Comparison of ENCODE assay signal across 1 cellular context in genomic region chr3:100113728-100114412, GRCh38.
TF ChIP-seq lines count a peak whose summit lies in the region.

No MANE protein-coding gene starts in this region.

TF ChIP-seq in WTC11, 78 proteins besides CTCF, POLR2A, EP300 and RAD21 (continued from another document):
- no peak for TF ChIP-seq NR1H2 (CRISPR knock-in tag; IDR thresholded peaks at IDR 0.05)
- TF ChIP-seq SP1 (CRISPR knock-in tag; conservative IDR thresholded peaks at IDR 0.05) = no peak
- TF ChIP-seq GABPB1 (CRISPR knock-in tag; IDR thresholded peaks at IDR 0.05) = no peak
- TF ChIP-seq ZBTB43 (CRISPR knock-in tag; IDR thresholded peaks at IDR 0.05) = no peak
